Comparison of ENCODE assay signal across 12 cellular contexts in genomic region chr13:51419015-51419636, GRCh38. TPM values are rescaled to one million over a fixed set of nuclear protein-coding genes. Genes with fewer than 3 reads are reported as not detected.
DNase-seq lines count a peak whose midpoint lies in the region; ATAC-seq, FAIRE-seq and TF ChIP-seq lines count a peak whose summit lies in the region.
"Had no signal": no experiment of that assay in that cellular context is flagged by ENCODE, and none has a peak within 500 bp of the region (broad histone marks: within the 10 kb centered on the region; RNA-seq: fewer than 3 reads in every experiment).

No MANE protein-coding gene starts in this region.

- H3K27me3 ChIP-seq in keratinocyte (ENCODE audit: control insufficient read depth, extremely low read depth, insufficient read depth, low read length), result no peaks in the 10 kb centered on the region

- no peak overlapping the region for H3K9ac ChIP-seq in keratinocyte (ENCODE audit: control insufficient read depth, extremely low read depth, insufficient read depth, low read length)

- TF ChIP-seq CTCF in keratinocyte (optimal IDR thresholded peaks at IDR 0.05 in 1 of 3, IDR thresholded peaks at IDR 0.05 in 1 of 3, conservative IDR thresholded peaks at IDR 0.05 in 1 of 3; ENCODE audit: extremely low read depth in 1 of 3, insufficient read depth in 2 of 3, low read length in 3 of 3), result no peak

- no peak for DNase-seq in keratinocyte (ENCODE audit: low read depth, low spot score)
- no peak for DNase-seq in HK-2 (ENCODE audit: unreplicated experiment)
- DNase-seq in RKO (ENCODE audit: low spot score), result no peak
- DNase-seq: activated CD8-positive, alpha-beta memory T cell treated with anti-CD3 and anti-CD28 coated beads, Interleukin-2, amount 50 U/mL, for 48 hours; mesendoderm; SW 1271 had no signal

- peak; percentile 41 for ATAC-seq in GM18858 (IDR thresholded peaks at IDR 0.05; ENCODE audit: unreplicated experiment)
- ATAC-seq in GM21381 (IDR thresholded peaks at IDR 0.05; ENCODE audit: unreplicated experiment), result peak; percentile 66
- peak; percentile 45 for ATAC-seq in HG03442 (IDR thresholded peaks at IDR 0.05; ENCODE audit: unreplicated experiment)
- ATAC-seq in HG02588 (IDR thresholded peaks at IDR 0.05; ENCODE audit: unreplicated experiment), result no peak
- no peak for ATAC-seq in GM19467 (IDR thresholded peaks at IDR 0.05; ENCODE audit: unreplicated experiment)
- ATAC-seq: sciatic nerve had no signal

- H2AFZ ChIP-seq in keratinocyte (ENCODE audit: control insufficient read depth, low read length), result no peak overlapping the region

- H3K9me1 ChIP-seq in keratinocyte (ENCODE audit: control insufficient read depth, extremely low read depth, insufficient read depth, low read length), result no peaks in the 10 kb centered on the region

- no peak overlapping the region for H3K27ac ChIP-seq in keratinocyte (ENCODE audit: control insufficient read depth, insufficient read depth, low read length)

- H3K9me3 ChIP-seq in keratinocyte (ENCODE audit: control insufficient read depth, low read depth, low read length), result peaks cover 2% of the 10 kb centered on the region

- H3K36me3 ChIP-seq in keratinocyte (ENCODE audit: control insufficient read depth in 2 of 2, extremely low read depth in 1 of 2, insufficient read depth in 2 of 2, low read length in 2 of 2), result peaks cover 5 to 18% of the 10 kb centered on the region in 2 experiments

- H3K4me1 ChIP-seq in keratinocyte (ENCODE audit: control insufficient read depth, extremely low read depth, insufficient read depth, low read length), result no peaks in the 10 kb centered on the region

- H4K20me1 ChIP-seq in keratinocyte (ENCODE audit: control insufficient read depth, extremely low read depth, insufficient read depth, low read length), result no peaks in the 10 kb centered on the region

- dilution Hi-C loops in keratinocyte (cut with MboI; ENCODE audit: extremely low pct_ligation_motif_present, low sequenced_read_pairs), result no loop called here

- H3K4me3 ChIP-seq in keratinocyte (ENCODE audit: control insufficient read depth in 2 of 3, extremely low read depth in 1 of 3, insufficient read depth in 2 of 3, low read depth in 1 of 3, low read length in 3 of 3), result no peak overlapping the region

- H3K79me2 ChIP-seq in keratinocyte (ENCODE audit: control insufficient read depth, insufficient read depth, low read length), result peaks cover 82% of the 10 kb centered on the region

- H3K4me2 ChIP-seq in keratinocyte (ENCODE audit: control insufficient read depth, extremely low read depth, insufficient read depth, low read depth, low read length), result no peak overlapping the region

- FAIRE-seq in keratinocyte (lab: Jason Lieb, UNC), result peak; percentile 71

RNA-seq across cellular contexts. Expression of gene INTS6, which starts 33.7 kb away (rescaled TPM):
- 17.8 to 44.2 TPM (median 36.0 TPM) in 3 replicates for polyA plus RNA-seq in keratinocyte
- 97.6 TPM for polyA plus RNA-seq in keratinocyte (2011; ENCODE audit: low read depth)
- polyA plus RNA-seq in keratinocyte (2011; cell fraction: cytosol; rRNA removed), result 17.0 and 64.7 TPM in 2 replicates
- polyA plus RNA-seq in keratinocyte (2011; cell fraction: nucleus; rRNA removed), result 62.8 and 67.5 TPM in 2 replicates
- 16.8 and 33.2 TPM in 2 replicates for polyA plus RNA-seq in keratinocyte (2012; ENCODE audit: low replicate concordance)
- polyA minus RNA-seq in keratinocyte, result 28.4 to 171 TPM (median 142 TPM) in 3 replicates
- 30.3 TPM for polyA minus RNA-seq in keratinocyte (2011; cell fraction: cytosol; rRNA and poly(A)+ RNA removed)
- 79.8 and 174 TPM in 2 replicates for polyA minus RNA-seq in keratinocyte (2011; cell fraction: nucleus; rRNA and poly(A)+ RNA removed)

Comparison
In these comparisons a context has a peak if more than half of its experiments do, and no peak if none do; other contexts are left out.
1. ATAC-seq: peak in GM18858 (single experiment), GM21381 (single experiment) and HG03442 (single experiment); none in HG02588 (single experiment) and GM19467 (single experiment).